ENCODE assay signal across 21 cellular contexts in the genomic region with DNA sequence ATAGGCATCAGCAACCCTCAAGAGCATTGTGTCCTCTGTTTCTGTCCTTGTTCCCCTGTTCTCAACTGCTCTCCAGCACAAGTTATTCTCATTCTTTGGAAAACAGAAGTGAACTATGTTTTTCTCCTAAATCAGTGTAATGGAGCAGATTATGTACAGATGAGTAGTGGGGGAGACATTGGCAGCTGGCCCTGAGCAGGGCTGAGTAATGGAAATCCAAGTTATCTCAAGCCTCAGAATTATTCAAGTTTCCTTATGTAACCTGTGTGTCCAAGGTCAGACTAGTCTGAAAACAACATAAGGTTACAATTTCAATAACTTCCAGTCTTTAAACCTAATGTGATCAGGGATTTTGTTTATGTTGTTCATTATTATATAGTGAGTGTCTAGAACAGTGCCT.
"Had no signal": no experiment of that assay in that cellular context is flagged by ENCODE, and none has a peak within 500 bp of the region (broad histone marks: within the 10 kb centered on the region; RNA-seq: fewer than 3 reads in every experiment).

No MANE protein-coding gene starts in this region.

- H3K27ac ChIP-seq: esophagus squamous epithelium, left lung, suprapubic skin, transverse colon, vagina had no signal

- H3K36me3 ChIP-seq: esophagus squamous epithelium, left lung, suprapubic skin, transverse colon, vagina had no signal

- DNase-seq: activated CD4-positive, CD25-positive, alpha-beta regulatory T cell treated with anti-CD3 and anti-CD28 coated beads, Interleukin-2, amount 50 U/mL, for 72 hours; activated effector memory CD4-positive, alpha-beta T cell treated with anti-CD3 and anti-CD28 coated beads, Interleukin-2, amount 50 U/mL, for 16 hours; activated T-cell treated with anti-CD3 and anti-CD28 coated beads, Interleukin-2, amount 50 U/mL, for 72 hours; amygdala; effector CD4-positive, alpha-beta T cell; esophagus squamous epithelium; kidney; left lung; midbrain; nephron progenitor cell; occipital lobe; stimulated activated CD4-positive, alpha-beta T cell treated with anti-CD3 and anti-CD28 coated beads, Interleukin-12 subunit alpha, Interleukin-12 subunit beta, amount 100 ng/mL, for 4 hours; stimulated activated CD4-positive, alpha-beta T cell treated with anti-CD3 and anti-CD28 coated beads, Interleukin-1b, Interleukin-23, amount 100 ng/mL, for 48 hours; transverse colon had no signal

- H3K4me1 ChIP-seq: left lung, suprapubic skin, vagina had no signal

- H3K9me3 Mint-ChIP-seq: activated naive CD4-positive, alpha-beta T cell treated with anti-CD3 and anti-CD28 coated beads, Interleukin-2, amount 50 U/mL, for 24 hours; activated T-cell treated with anti-CD3 and anti-CD28 coated beads, Interleukin-2, amount 50 U/mL, for 72 hours; central memory CD8-positive, alpha-beta T cell; nephron progenitor cell; stimulated activated naive CD8-positive, alpha-beta T cell treated with anti-CD3 and anti-CD28 coated beads, Interleukin-15, Interleukin-2, amounts not matched to agents 100 ng/mL and 50 ng/mL, for 24 hours; T-helper 1 cell treated with Interleukin-12 subunit alpha and Interleukin-12 subunit beta and Interleukin-4 antibody, amounts not matched to agents 30 μg/mL and 1 μg/mL, for 36 hours had no signal

- H3K27me3 ChIP-seq: esophagus squamous epithelium, left lung, suprapubic skin, transverse colon, vagina had no signal

- H3K27me3 Mint-ChIP-seq: activated naive CD4-positive, alpha-beta T cell treated with anti-CD3 and anti-CD28 coated beads, Interleukin-2, amount 50 U/mL, for 24 hours; central memory CD8-positive, alpha-beta T cell; stimulated activated naive CD8-positive, alpha-beta T cell treated with anti-CD3 and anti-CD28 coated beads, Interleukin-15, Interleukin-2, amounts not matched to agents 100 ng/mL and 50 ng/mL, for 24 hours had no signal

- ATAC-seq: left lung had no signal

- H3K4me1 Mint-ChIP-seq: central memory CD8-positive, alpha-beta T cell; nephron progenitor cell had no signal

- H3K27ac Mint-ChIP-seq: activated naive CD4-positive, alpha-beta T cell treated with anti-CD3 and anti-CD28 coated beads, Interleukin-2, amount 50 U/mL, for 24 hours; nephron progenitor cell; progenitor cell of endocrine pancreas; stimulated activated naive CD8-positive, alpha-beta T cell treated with anti-CD3 and anti-CD28 coated beads, Interleukin-15, Interleukin-2, amounts not matched to agents 100 ng/mL and 50 ng/mL, for 24 hours had no signal

- H3K9me3 ChIP-seq: esophagus squamous epithelium, left lung, suprapubic skin, transverse colon, vagina had no signal

- H3K4me3 ChIP-seq: esophagus squamous epithelium, left lung, suprapubic skin, transverse colon, vagina had no signal

- H3K36me3 Mint-ChIP-seq: activated naive CD4-positive, alpha-beta T cell treated with anti-CD3 and anti-CD28 coated beads, Interleukin-2, amount 50 U/mL, for 24 hours had no signal

- H3K4me3 Mint-ChIP-seq: activated naive CD4-positive, alpha-beta T cell treated with anti-CD3 and anti-CD28 coated beads, Interleukin-2, amount 50 U/mL, for 24 hours; central memory CD8-positive, alpha-beta T cell; nephron progenitor cell; stimulated activated naive CD8-positive, alpha-beta T cell treated with anti-CD3 and anti-CD28 coated beads, Interleukin-15, Interleukin-2, amounts not matched to agents 100 ng/mL and 50 ng/mL, for 24 hours; T-helper 1 cell treated with Interleukin-12 subunit alpha and Interleukin-12 subunit beta and Interleukin-4 antibody, amounts not matched to agents 30 μg/mL and 1 μg/mL, for 36 hours had no signal
